In the genomic region with DNA sequence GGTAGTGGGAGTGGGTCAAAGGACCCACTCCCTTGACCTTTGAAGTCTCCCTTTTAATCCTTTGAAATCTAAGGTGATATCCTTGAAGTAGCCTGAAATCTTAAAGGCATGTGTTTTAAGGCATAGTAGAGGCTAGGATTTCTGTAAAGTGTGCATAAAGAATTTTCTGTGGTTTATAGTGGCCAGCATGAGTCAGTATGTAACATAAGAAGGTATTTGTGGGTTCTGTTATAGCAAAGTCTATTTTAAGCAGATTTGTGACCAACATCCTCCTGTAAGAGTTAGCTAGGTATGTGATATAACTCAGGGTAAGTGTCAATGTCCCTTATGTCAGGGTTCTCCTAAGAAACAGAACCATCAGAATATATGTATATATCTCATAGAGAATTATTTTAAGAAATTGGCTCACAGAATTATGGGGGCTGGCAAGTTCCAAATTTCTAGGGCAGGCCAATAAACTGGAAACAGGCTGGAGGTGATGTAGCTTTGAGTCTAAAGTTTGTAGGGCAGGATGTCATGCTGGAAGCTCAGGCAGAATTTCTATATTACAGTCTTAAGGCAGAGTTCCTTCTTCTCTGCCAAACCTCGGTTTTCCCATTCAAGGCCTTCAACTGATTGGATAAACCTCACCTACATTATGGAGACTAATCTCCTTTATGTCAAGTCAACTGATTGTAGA, we compare ENCODE assay signal across 9 cellular contexts. TPM values are rescaled to one million over a fixed set of nuclear protein-coding genes. Genes with fewer than 3 reads are reported as not detected.
A peak's percentile ranks its signal among the peaks of the same experiment; 100 is the strongest.
DNase-seq lines count a peak whose midpoint lies in the region; ATAC-seq, FAIRE-seq and TF ChIP-seq lines count a peak whose summit lies in the region.
"Had no signal": no experiment of that assay in that cellular context is flagged by ENCODE, and none has a peak within 500 bp of the region (broad histone marks: within the 10 kb centered on the region; RNA-seq: fewer than 3 reads in every experiment).

No MANE protein-coding gene starts in this region.

- H3K4me2 ChIP-seq in keratinocyte (ENCODE audit: control insufficient read depth, extremely low read depth, insufficient read depth, low read depth, low read length) = no peak overlapping the region

- H3K4me1 ChIP-seq in keratinocyte (ENCODE audit: control insufficient read depth, extremely low read depth, insufficient read depth, low read length) = no peaks in the 10 kb centered on the region
- H3K4me1 ChIP-seq in heart right ventricle = no peaks in the 10 kb centered on the region
- H3K4me1 ChIP-seq: heart left ventricle had no signal

- dilution Hi-C loops in keratinocyte (cut with MboI; ENCODE audit: extremely low pct_ligation_motif_present, low sequenced_read_pairs) = no loop called here

- H3K36me3 ChIP-seq in keratinocyte (ENCODE audit: control insufficient read depth in 2 of 2, extremely low read depth in 1 of 2, insufficient read depth in 2 of 2, low read length in 2 of 2) = no peaks in the 10 kb centered on the region
- H3K36me3 ChIP-seq in heart right ventricle = no peaks in the 10 kb centered on the region
- H3K36me3 ChIP-seq: heart left ventricle had no signal

- intact Hi-C loops in heart right ventricle (cut with DNase I) = no loop called here

- no peaks in the 10 kb centered on the region for H3K9me1 ChIP-seq in keratinocyte (ENCODE audit: control insufficient read depth, extremely low read depth, insufficient read depth, low read length)

- WGBS in heart right ventricle, 2 donors = 69 to 90% methylated on average over 1 of the region's 1 CpG

- no peaks in the 10 kb centered on the region for H3K27me3 ChIP-seq in keratinocyte (ENCODE audit: control insufficient read depth, extremely low read depth, insufficient read depth, low read length)
- no peaks in the 10 kb centered on the region for H3K27me3 ChIP-seq in heart right ventricle
- H3K27me3 ChIP-seq: heart left ventricle had no signal

- H3K9me3 ChIP-seq in keratinocyte (ENCODE audit: control insufficient read depth, low read depth, low read length) (no peaks in the 10 kb centered on the region), heart right ventricle (no peaks in the 10 kb centered on the region)

- no peaks in the 10 kb centered on the region for H4K20me1 ChIP-seq in keratinocyte (ENCODE audit: control insufficient read depth, extremely low read depth, insufficient read depth, low read length)

- H3K27ac ChIP-seq in RWPE1 = no peak overlapping the region
- no peak overlapping the region for H3K27ac ChIP-seq in keratinocyte (ENCODE audit: control insufficient read depth, insufficient read depth, low read length)
- H3K27ac ChIP-seq in substantia nigra (ENCODE audit: low read depth, low read length, poor library complexity, severe bottlenecking) = no peak overlapping the region
- H3K27ac ChIP-seq in heart right ventricle = no peak overlapping the region
- H3K27ac ChIP-seq: heart left ventricle had no signal

- no peaks in the 10 kb centered on the region for H3K79me2 ChIP-seq in keratinocyte (ENCODE audit: control insufficient read depth, insufficient read depth, low read length)

- peak; percentile 9 for DNase-seq in RWPE1 (ENCODE audit: low spot score)
- DNase-seq in keratinocyte (ENCODE audit: low read depth, low spot score) = no peak
- no peak for DNase-seq in substantia nigra (lab: John Stamatoyannopoulos, UW)
- DNase-seq in NCI-H2029 (lab: John Stamatoyannopoulos, UW) = no peak
- no peak for DNase-seq in heart right ventricle
- DNase-seq in NCI-H1092 treated with DMSO at 0.1 percent for 48 hours (lab: John Stamatoyannopoulos, UW) = no peak
- DNase-seq: heart left ventricle had no signal

- TF ChIP-seq CTCF in RWPE1 (conservative IDR thresholded peaks at IDR 0.05; ENCODE audit: low read depth) (no peak), keratinocyte (optimal IDR thresholded peaks at IDR 0.05 in 1 of 3, IDR thresholded peaks at IDR 0.05 in 1 of 3, conservative IDR thresholded peaks at IDR 0.05 in 1 of 3; ENCODE audit: extremely low read depth in 1 of 3, insufficient read depth in 2 of 3, low read length in 3 of 3) (no peak), heart right ventricle (IDR thresholded peaks at IDR 0.05) (no peak)

- no peak overlapping the region for H3K4me3 ChIP-seq in keratinocyte (ENCODE audit: control insufficient read depth in 2 of 3, extremely low read depth in 1 of 3, insufficient read depth in 2 of 3, low read depth in 1 of 3, low read length in 3 of 3)
- no peak overlapping the region for H3K4me3 ChIP-seq in heart right ventricle
- H3K4me3 ChIP-seq: heart left ventricle had no signal

- H2AFZ ChIP-seq in keratinocyte (ENCODE audit: control insufficient read depth, low read length) = no peak overlapping the region

- CTCF ChIA-PET in RWPE1 (lab: Yijun Ruan, JAX) = no interaction called here

- ATAC-seq in GM18502 (IDR thresholded peaks at IDR 0.05; ENCODE audit: poor library complexity, unreplicated experiment) = peak; percentile 90
- peak; percentile 80 for ATAC-seq in HG02885 (IDR thresholded peaks at IDR 0.05; ENCODE audit: poor library complexity, unreplicated experiment)
- no peak for ATAC-seq in heart right ventricle
- ATAC-seq: heart left ventricle had no signal

- POLR2A ChIA-PET in RWPE1 (lab: Yijun Ruan, JAX; ENCODE audit: low non-redundant PET) = no interaction called here

- H3K9ac ChIP-seq in keratinocyte (ENCODE audit: control insufficient read depth, extremely low read depth, insufficient read depth, low read length) = no peak overlapping the region

- peak; percentile 86 for FAIRE-seq in keratinocyte (lab: Jason Lieb, UNC)

RNA-seq across cellular contexts. Expression of gene EPYC, which starts 18.7 kb away (rescaled TPM):
- polyA plus RNA-seq in keratinocyte (not detected in 3 replicates), heart right ventricle (not detected)
- polyA plus RNA-seq in keratinocyte (2011; ENCODE audit: low read depth) = not detected
- not detected in 2 replicates for polyA plus RNA-seq in keratinocyte (2011; cell fraction: cytosol; rRNA removed)
- not detected in 2 replicates for polyA plus RNA-seq in keratinocyte (2011; cell fraction: nucleus; rRNA removed)
- polyA plus RNA-seq in keratinocyte (2012; ENCODE audit: low replicate concordance) = not detected in 2 replicates
- not detected in 3 replicates for polyA minus RNA-seq in keratinocyte
- not detected for polyA minus RNA-seq in keratinocyte (2011; cell fraction: cytosol; rRNA and poly(A)+ RNA removed)
- not detected in 2 replicates for polyA minus RNA-seq in keratinocyte (2011; cell fraction: nucleus; rRNA and poly(A)+ RNA removed)
- total RNA-seq in heart right ventricle = not detected
- total RNA-seq: heart left ventricle had no signal
- polyA plus RNA-seq: heart left ventricle had no signal

RNA-seq across cellular contexts. Expression of gene KERA, which starts 34.4 kb away (rescaled TPM):
- polyA plus RNA-seq in keratinocyte (not detected in 3 replicates), heart right ventricle (not detected)
- polyA plus RNA-seq in keratinocyte (2011; ENCODE audit: low read depth) = not detected
- polyA plus RNA-seq in keratinocyte (2011; cell fraction: cytosol; rRNA removed) = not detected in 2 replicates
- polyA plus RNA-seq in keratinocyte (2011; cell fraction: nucleus; rRNA removed) = not detected in 2 replicates
- polyA plus RNA-seq in keratinocyte (2012; ENCODE audit: low replicate concordance) = not detected in 2 replicates
- polyA minus RNA-seq in keratinocyte = not detected in 3 replicates
- polyA minus RNA-seq in keratinocyte (2011; cell fraction: cytosol; rRNA and poly(A)+ RNA removed) = not detected
- not detected in 2 replicates for polyA minus RNA-seq in keratinocyte (2011; cell fraction: nucleus; rRNA and poly(A)+ RNA removed)
- total RNA-seq in heart right ventricle = under 1 TPM in 1 of 10 donors, not detected in 9; 0.14 TPM
- total RNA-seq: heart left ventricle had no signal
- polyA plus RNA-seq: heart left ventricle had no signal

Comparison
In these comparisons a context has a peak if more than half of its experiments do, and no peak if none do; other contexts are left out.
1. ATAC-seq: peak in GM18502 (single experiment) and HG02885 (single experiment); none in heart right ventricle (0 of 8).